In genomic region chr3:185926445-185926844, GRCh38 we compare ENCODE assay signal across 12 cellular contexts. TPM values are rescaled to one million over a fixed set of nuclear protein-coding genes. Genes with fewer than 3 reads are reported as not detected.
DNase-seq lines count a peak whose midpoint lies in the region; ATAC-seq and TF ChIP-seq lines count a peak whose summit lies in the region.
"Had no signal": no experiment of that assay in that cellular context is flagged by ENCODE, and none has a peak within 500 bp of the region (broad histone marks: within the 10 kb centered on the region; RNA-seq: fewer than 3 reads in every experiment).

No MANE protein-coding gene starts in this region.

- TF ChIP-seq CTCF in activated B cell treated with CpG ODN at 0.5 μM for 24 hours (IDR thresholded peaks at IDR 0.05) = no peak
- no peak for TF ChIP-seq CTCF in epithelial cell of proximal tubule (conservative IDR thresholded peaks at IDR 0.05; ENCODE audit: low read depth, low read length)

- intact Hi-C loops in activated CD4-positive, alpha-beta T cell treated with anti-CD3 and anti-CD28 coated beads, Interleukin-2, amount 10 ng/mL, durations not matched to agents 24 days and 14 days (cut with micrococcal nuclease) = no loop called here
- intact Hi-C loops in activated B cell treated with CpG ODN at 0.5 μM for 24 hours (cut with micrococcal nuclease) = no loop called here

- H3K36me3 Mint-ChIP-seq in activated CD4-positive, alpha-beta T cell treated with anti-CD3 and anti-CD28 coated beads, Interleukin-2, amount 10 ng/mL, durations not matched to agents 24 days and 14 days (ENCODE audit: low read depth) = peaks cover 91% of the 10 kb centered on the region
- peaks cover 98% of the 10 kb centered on the region for H3K36me3 Mint-ChIP-seq in activated B cell treated with CpG ODN at 0.5 μM for 24 hours (ENCODE audit: low read depth)

- no peaks in the 10 kb centered on the region for H3K27me3 ChIP-seq in rectal smooth muscle tissue (ENCODE audit: control insufficient read depth, insufficient read depth, low read length)
- H3K27me3 ChIP-seq: foreskin keratinocyte had no signal

- H3K9ac ChIP-seq in rectal smooth muscle tissue (ENCODE audit: low read length) = no peak overlapping the region

- H3K27ac ChIP-seq in rectal smooth muscle tissue (ENCODE audit: low read depth, low read length) = no peak overlapping the region
- H3K27ac ChIP-seq: foreskin keratinocyte had no signal

- H3K4me3 Mint-ChIP-seq in activated CD4-positive, alpha-beta T cell treated with anti-CD3 and anti-CD28 coated beads, Interleukin-2, amount 10 ng/mL, durations not matched to agents 24 days and 14 days = peak overlapping the region; percentile 17
- no peak overlapping the region for H3K4me3 Mint-ChIP-seq in activated B cell treated with CpG ODN at 0.5 μM for 24 hours

- H3K4me3 ChIP-seq in epithelial cell of proximal tubule (ENCODE audit: low read depth, low read length) = peak overlapping the region; percentile 1
- H3K4me3 ChIP-seq in rectal smooth muscle tissue (ENCODE audit: low read length) = peak overlapping the region; percentile 25

- no peak for ATAC-seq in activated B cell treated with CpG ODN at 0.5 μM for 24 hours (ENCODE audit: low read depth)
- ATAC-seq: foreskin keratinocyte had no signal

- POLR2A ChIA-PET in activated B cell treated with CpG ODN at 0.5 μM for 24 hours (lab: Charles Lee) = interaction anchor here (1.2 to 6.5 kb wide), 3 partner anchors 10 to 857 kb away, joined by 6 to 45 read pairs (median 10); partner anchors contain the start of genes EIF4A2 and TRA2B

- H3K4me1 ChIP-seq in rectal smooth muscle tissue (ENCODE audit: control insufficient read depth, insufficient read depth, low read length) = peaks cover 33% of the 10 kb centered on the region

- DNase-seq in activated CD4-positive, alpha-beta T cell treated with anti-CD3 and anti-CD28 coated beads, Interleukin-2, amount 10 ng/mL, durations not matched to agents 24 days and 14 days = no peak
- no peak for DNase-seq in activated CD4-positive, alpha-beta T cell treated with anti-CD3 and anti-CD28 coated beads for 1 hour
- DNase-seq in activated B cell treated with CpG ODN at 0.5 μM for 24 hours (no peak), epithelial cell of proximal tubule (ENCODE audit: low read depth) (no peak), H4 (ENCODE audit: low spot score) (no peak), MV-4-11 (lab: John Stamatoyannopoulos, UW) (no peak), cerebellum (ENCODE audit: low spot score) (no peak)
- DNase-seq: central memory CD4-positive, alpha-beta T cell; foreskin keratinocyte; KG1; NCI-H2081 had no signal

- no peak overlapping the region for H3K27ac Mint-ChIP-seq in activated CD4-positive, alpha-beta T cell treated with anti-CD3 and anti-CD28 coated beads, Interleukin-2, amount 10 ng/mL, durations not matched to agents 24 days and 14 days
- H3K27ac Mint-ChIP-seq in activated B cell treated with CpG ODN at 0.5 μM for 24 hours = peak overlapping the region; percentile 28

- H3K9me3 Mint-ChIP-seq in activated CD4-positive, alpha-beta T cell treated with anti-CD3 and anti-CD28 coated beads, Interleukin-2, amount 10 ng/mL, durations not matched to agents 24 days and 14 days = no peaks in the 10 kb centered on the region
- H3K9me3 Mint-ChIP-seq in activated B cell treated with CpG ODN at 0.5 μM for 24 hours = no peaks in the 10 kb centered on the region

- CTCF ChIA-PET in activated B cell treated with CpG ODN at 0.5 μM for 24 hours (lab: Charles Lee) = interaction anchor here (3.5 kb wide), 1 partner anchor 17 kb away, joined by 31 read pairs; no protein-coding TSS in a partner anchor

- H3K4me1 Mint-ChIP-seq in activated CD4-positive, alpha-beta T cell treated with anti-CD3 and anti-CD28 coated beads, Interleukin-2, amount 10 ng/mL, durations not matched to agents 24 days and 14 days = peaks cover 65% of the 10 kb centered on the region
- peaks cover 63% of the 10 kb centered on the region for H3K4me1 Mint-ChIP-seq in activated B cell treated with CpG ODN at 0.5 μM for 24 hours

- no peaks in the 10 kb centered on the region for H3K27me3 Mint-ChIP-seq in activated CD4-positive, alpha-beta T cell treated with anti-CD3 and anti-CD28 coated beads, Interleukin-2, amount 10 ng/mL, durations not matched to agents 24 days and 14 days
- H3K27me3 Mint-ChIP-seq in activated B cell treated with CpG ODN at 0.5 μM for 24 hours = no peaks in the 10 kb centered on the region

- H3K36me3 ChIP-seq in rectal smooth muscle tissue (ENCODE audit: control insufficient read depth, insufficient read depth, low read length) = peaks cover 19% of the 10 kb centered on the region

RNA-seq across cellular contexts. Expression of gene TRA2B, which starts 11.4 kb away (rescaled TPM):
- 311 and 314 TPM in 2 replicates for total RNA-seq in activated CD4-positive, alpha-beta T cell treated with anti-CD3 and anti-CD28 coated beads, Interleukin-2, amount 10 ng/mL, durations not matched to agents 24 days and 14 days
- total RNA-seq in activated B cell treated with CpG ODN at 0.5 μM for 24 hours (213 and 219 TPM in 2 replicates), epithelial cell of proximal tubule (140 and 239 TPM in 2 replicates), cerebellum (201 TPM)
- 336 and 367 TPM in 2 replicates for total RNA-seq in H4 (2014; rRNA removed; shearing (Covaris generic))
